In genomic region chr15:39145146-39145545, GRCh38 we compare ENCODE assay signal across 12 cellular contexts.
"Had no signal": no experiment of that assay in that cellular context is flagged by ENCODE, and none has a peak within 500 bp of the region (broad histone marks: within the 10 kb centered on the region; RNA-seq: fewer than 3 reads in every experiment).

No MANE protein-coding gene starts in this region.

- H3K27ac ChIP-seq: coronary artery, pancreas had no signal

- H3K9me3 ChIP-seq: pancreas had no signal

- H3K36me3 ChIP-seq: pancreas had no signal

- H3K27ac Mint-ChIP-seq: activated CD4-positive, alpha-beta memory T cell treated with anti-CD3 and anti-CD28 coated beads, Interleukin-2, amount 10 ng/mL, durations not matched to agents 7 days and 5 days had no signal

- ATAC-seq: pancreas had no signal

- H3K4me3 ChIP-seq: coronary artery, pancreas had no signal

- H3K27me3 ChIP-seq: pancreas had no signal

- H3K4me3 Mint-ChIP-seq: activated CD4-positive, alpha-beta memory T cell treated with anti-CD3 and anti-CD28 coated beads, Interleukin-2, amount 10 ng/mL, durations not matched to agents 7 days and 5 days; neural crest cell had no signal

- H3K9me3 Mint-ChIP-seq: activated CD4-positive, alpha-beta memory T cell treated with anti-CD3 and anti-CD28 coated beads, Interleukin-2, amount 10 ng/mL, durations not matched to agents 7 days and 5 days; neural crest cell had no signal

- DNase-seq: activated CD4-positive, alpha-beta memory T cell treated with anti-CD3 and anti-CD28 coated beads, Interleukin-2, amount 10 ng/mL, durations not matched to agents 7 days and 5 days; activated CD4-positive, alpha-beta T cell treated with anti-CD3 and anti-CD28 coated beads for 1 hour; activated gamma-delta T cell; caudate nucleus; effector CD4-positive, alpha-beta T cell; hypothalamus; pancreas; stimulated activated CD4-positive, alpha-beta T cell treated with anti-CD3 and anti-CD28 coated beads, Interleukin-4, amount 100 ng/mL, for 1 hour; stimulated activated CD8-positive, alpha-beta memory T cell treated with anti-CD3 and anti-CD28 coated beads, Interleukin-4, amount 100 ng/mL, for 48 hours; stimulated activated naive CD8-positive, alpha-beta T cell treated with anti-CD3 and anti-CD28 coated beads, Interleukin-15, Interleukin-2, amounts not matched to agents 100 U/mL and 50 U/mL, for 24 hours had no signal
